16 cellular contexts compared by ENCODE assay signal in the genomic region with DNA sequence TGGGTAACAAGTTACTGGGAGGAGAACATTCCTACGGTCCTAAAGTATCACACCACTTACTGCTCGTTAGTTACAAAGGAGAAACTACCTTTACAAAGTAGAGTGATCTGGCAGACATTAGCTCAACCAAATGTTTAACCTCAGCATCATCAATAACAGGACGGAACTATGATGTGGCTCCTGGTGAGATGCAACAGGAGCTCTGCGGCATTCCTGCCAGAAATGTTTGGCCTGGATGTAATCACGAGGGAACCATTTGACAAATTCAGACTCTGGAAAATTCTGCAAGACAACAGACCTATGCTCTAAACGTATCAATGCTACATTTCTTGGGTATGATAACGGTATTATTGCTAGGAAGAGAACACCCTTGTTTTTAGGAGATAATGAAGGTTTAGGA.
DNase-seq lines count a peak whose midpoint lies in the region; ATAC-seq, FAIRE-seq and TF ChIP-seq lines count a peak whose summit lies in the region.
"Had no signal": no experiment of that assay in that cellular context is flagged by ENCODE, and none has a peak within 500 bp of the region (broad histone marks: within the 10 kb centered on the region; RNA-seq: fewer than 3 reads in every experiment).

No MANE protein-coding gene starts in this region.

- DNase-seq in psoas muscle (no peak), transverse colon (no peak), GM12891 (ENCODE audit: insufficient read length, low spot score) (no peak)
- no peak for DNase-seq in effector CD8-positive, alpha-beta T cell (lab: John Stamatoyannopoulos, UW)
- DNase-seq: 8988T; AML-193; C1 segment of cervical spinal cord; Calu3; CD4-positive, alpha-beta T cell; DMS 273 treated with DMSO at 0.1 percent for 48 hours; GOT3; H9 had no signal

- TF ChIP-seq EP300 in transverse colon (IDR thresholded peaks at IDR 0.05; ENCODE audit: low read depth): no peak

- TF ChIP-seq CTCF in psoas muscle (IDR thresholded peaks at IDR 0.05) (no peak), transverse colon (IDR thresholded peaks at IDR 0.05) (no peak)

- peak overlapping the region in 9 of 11 experiments; percentile 77 to 88 (median 83); a peak in 19 of 22 replicates for H3K9ac ChIP-seq in BLaER1 treated with 17β-estradiol and CSF1 and Interleukin-3, amounts not matched to agents 10 nM and 100 nM
- H3K9ac ChIP-seq in muscle layer of colon (ENCODE audit: low read length): no peak overlapping the region

- 28 to 41% (median 32%) methylated on average over 7 of the region's 7 CpGs for WGBS in psoas muscle, 3 donors
- WGBS in transverse colon (ENCODE audit: low coverage in 1 of 2), 2 donors: 79 to 82% methylated on average over 4 to 7 of the region's 7 CpGs

- H3K27me3 ChIP-seq in BLaER1 treated with 17β-estradiol and CSF1 and Interleukin-3, amounts not matched to agents 10 nM and 100 nM: no peaks in the 10 kb centered on the region
- no peaks in the 10 kb centered on the region for H3K27me3 ChIP-seq in muscle layer of colon (ENCODE audit: control insufficient read depth in 1 of 2, insufficient read depth in 2 of 2, low read length in 2 of 2)
- H3K27me3 ChIP-seq in psoas muscle (ENCODE audit: insufficient read depth in 3 of 3, low read length in 2 of 3): no peaks in the 10 kb centered on the region
- no peaks in the 10 kb centered on the region for H3K27me3 ChIP-seq in transverse colon

- peaks cover 0 to 26% (median 0%) of the 10 kb centered on the region in 11 experiments; a peak in 6 of 22 replicates for H3K36me3 ChIP-seq in BLaER1 treated with 17β-estradiol and CSF1 and Interleukin-3, amounts not matched to agents 10 nM and 100 nM
- peaks cover 6% of the 10 kb centered on the region for H3K36me3 ChIP-seq in muscle layer of colon (ENCODE audit: insufficient read depth, low read length)
- peaks cover 0 to 5% of the 10 kb centered on the region in 2 donors for H3K36me3 ChIP-seq in psoas muscle (ENCODE audit: insufficient read depth in 1 of 2, low read depth in 1 of 2)
- H3K36me3 ChIP-seq in transverse colon: no peaks in the 10 kb centered on the region

- peak in 3 of 4 donors; percentile 19 to 40 (median 38) for ATAC-seq in psoas muscle
- no peak for ATAC-seq in HG03432 (IDR thresholded peaks at IDR 0.05; ENCODE audit: unreplicated experiment)

- H3K27ac ChIP-seq in BLaER1 treated with 17β-estradiol and CSF1 and Interleukin-3, amounts not matched to agents 10 nM and 100 nM: peak overlapping the region in 8 of 11 experiments; percentile 86 to 97 (median 92); a peak in 16 of 22 replicates
- H3K27ac ChIP-seq in muscle layer of colon (ENCODE audit: low read depth, low read length): peak overlapping the region; percentile 57
- H3K27ac ChIP-seq in psoas muscle: no peak overlapping the region
- peak overlapping the region; percentile 46 to 70 (median 62) for H3K27ac ChIP-seq in transverse colon
- H3K27ac ChIP-seq: HL-60 had no signal

- no peaks in the 10 kb centered on the region for H4K20me1 ChIP-seq in BLaER1 treated with 17β-estradiol and CSF1 and Interleukin-3, amounts not matched to agents 10 nM and 100 nM

- TF ChIP-seq POLR2A in transverse colon (IDR thresholded peaks at IDR 0.05) (no peak), GM12891 (IDR thresholded peaks at IDR 0.05; ENCODE audit: low read depth, low read length) (no peak)

- peaks cover 0 to 2% (median 0%) of the 10 kb centered on the region in 11 experiments; a peak in 2 of 22 replicates for H3K9me3 ChIP-seq in BLaER1 treated with 17β-estradiol and CSF1 and Interleukin-3, amounts not matched to agents 10 nM and 100 nM (replicated peaks in 1 of 11)
- H3K9me3 ChIP-seq in muscle layer of colon (ENCODE audit: low read length) (no peaks in the 10 kb centered on the region), psoas muscle (no peaks in the 10 kb centered on the region), transverse colon (no peaks in the 10 kb centered on the region)

- intact Hi-C loops in psoas muscle (cut with DNase I): no loop called here
- intact Hi-C loops in transverse colon (cut with DNase I; ENCODE audit: low total_unique reads): no loop called here

- peak overlapping the region; percentile 81 to 99 (median 95) for H3K4me2 ChIP-seq in BLaER1 treated with 17β-estradiol and CSF1 and Interleukin-3, amounts not matched to agents 10 nM and 100 nM

- FAIRE-seq in GM12891 (lab: Jason Lieb, UNC): no peak

- in situ Hi-C loops in transverse colon (cut with MboI; ENCODE audit: low pct_ligation_motif_present in 1 of 4, low pct_unique_long_range_greater_than_20kb in 1 of 4, low sequenced_read_pairs in 3 of 4): no loop called here

- H3K4me3 ChIP-seq in BLaER1 treated with 17β-estradiol and CSF1 and Interleukin-3, amounts not matched to agents 10 nM and 100 nM: peak overlapping the region in 6 of 10 experiments; percentile 43 to 73 (median 60); a peak in 8 of 20 replicates
- H3K4me3 ChIP-seq in muscle layer of colon (ENCODE audit: low read depth in 1 of 2, low read length in 2 of 2): no peak overlapping the region
- H3K4me3 ChIP-seq in psoas muscle: no peak overlapping the region
- no peak overlapping the region for H3K4me3 ChIP-seq in transverse colon

- peaks cover 50 to 100% (median 97%) of the 10 kb centered on the region in 10 experiments for H3K4me1 ChIP-seq in BLaER1 treated with 17β-estradiol and CSF1 and Interleukin-3, amounts not matched to agents 10 nM and 100 nM
- H3K4me1 ChIP-seq in muscle layer of colon (ENCODE audit: insufficient read depth, low read length): peaks cover 51% of the 10 kb centered on the region
- H3K4me1 ChIP-seq in psoas muscle: peaks cover 27% of the 10 kb centered on the region
- H3K4me1 ChIP-seq in transverse colon: peaks cover 6 to 28% (median 8%) of the 10 kb centered on the region in 4 donors

TF ChIP-seq in GM12891, 5 proteins besides CTCF, POLR2A, EP300 and RAD21:
- TF ChIP-seq PAX5 (IDR thresholded peaks at IDR 0.05; ENCODE audit: insufficient read depth, low read length, severe bottlenecking) (no peak), POU2F2 (IDR thresholded peaks at IDR 0.05; ENCODE audit: low read depth, low read length) (no peak), SPI1 (IDR thresholded peaks at IDR 0.05; ENCODE audit: low read depth, low read length) (no peak), TAF1 (IDR thresholded peaks at IDR 0.05; ENCODE audit: low read depth, low read length) (no peak), POLR2AphosphoS5 (IDR thresholded peaks at IDR 0.05; ENCODE audit: low read depth, low read length) (no peak)

Comparison
In these comparisons a context has a peak if more than half of its experiments do, and no peak if none do; other contexts are left out.
1. H3K4me3 ChIP-seq: peak in BLaER1 treated with 17β-estradiol and CSF1 and Interleukin-3, amounts not matched to agents 10 nM and 100 nM (6 of 10); none in muscle layer of colon (0 of 2), psoas muscle (single experiment) and transverse colon (0 of 4).